1 cellular context compared by ENCODE assay signal in the genomic region with DNA sequence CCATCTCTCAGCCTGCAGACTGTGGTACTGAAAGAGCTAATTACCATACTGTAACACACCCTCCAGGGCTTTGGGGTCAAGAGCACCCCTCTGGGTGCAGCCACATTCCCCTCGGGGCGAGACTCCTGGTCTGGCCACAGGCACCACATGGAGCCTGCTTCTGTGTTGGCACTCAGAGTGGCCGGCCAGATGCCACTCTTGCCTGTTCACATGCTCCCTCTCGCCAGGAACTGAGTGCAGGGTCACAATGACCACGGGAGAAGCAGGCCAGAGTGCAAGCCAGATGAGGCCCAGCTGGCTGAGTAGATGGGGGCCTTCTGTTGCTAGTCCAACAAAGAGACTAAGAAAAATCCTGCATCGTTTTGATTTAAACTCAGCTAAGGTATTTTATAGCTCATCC.
TF ChIP-seq lines count a peak whose summit lies in the region.

No MANE protein-coding gene starts in this region.

TF ChIP-seq in H1, 55 proteins besides CTCF, POLR2A, EP300 and RAD21:
- TF ChIP-seq BCL11A (IDR thresholded peaks at IDR 0.05; ENCODE audit: low read depth in 2 of 2, low read length in 2 of 2): no peak
- no peak for TF ChIP-seq CBX5 (IDR thresholded peaks at IDR 0.05; ENCODE audit: low read depth, low read length)
- TF ChIP-seq SIN3A (conservative IDR thresholded peaks at IDR 0.05 in 1 of 2, IDR thresholded peaks at IDR 0.05 in 1 of 2; ENCODE audit: low read depth in 1 of 2, low read length in 2 of 2): no peak
- TF ChIP-seq, protein P1, sequence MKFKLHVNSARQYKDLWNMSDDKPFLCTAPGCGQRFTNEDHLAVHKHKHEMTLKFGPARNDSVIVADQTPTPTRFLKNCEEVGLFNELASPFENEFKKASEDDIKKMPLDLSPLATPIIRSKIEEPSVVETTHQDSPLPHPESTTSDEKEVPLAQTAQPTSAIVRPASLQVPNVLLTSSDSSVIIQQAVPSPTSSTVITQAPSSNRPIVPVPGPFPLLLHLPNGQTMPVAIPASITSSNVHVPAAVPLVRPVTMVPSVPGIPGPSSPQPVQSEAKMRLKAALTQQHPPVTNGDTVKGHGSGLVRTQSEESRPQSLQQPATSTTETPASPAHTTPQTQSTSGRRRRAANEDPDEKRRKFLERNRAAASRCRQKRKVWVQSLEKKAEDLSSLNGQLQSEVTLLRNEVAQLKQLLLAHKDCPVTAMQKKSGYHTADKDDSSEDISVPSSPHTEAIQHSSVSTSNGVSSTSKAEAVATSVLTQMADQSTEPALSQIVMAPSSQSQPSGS (IDR thresholded peaks at IDR 0.05; ENCODE audit: low read length): no peak
- no peak for TF ChIP-seq ASH2L (IDR thresholded peaks at IDR 0.05; ENCODE audit: low read length)
- TF ChIP-seq, protein P2, sequence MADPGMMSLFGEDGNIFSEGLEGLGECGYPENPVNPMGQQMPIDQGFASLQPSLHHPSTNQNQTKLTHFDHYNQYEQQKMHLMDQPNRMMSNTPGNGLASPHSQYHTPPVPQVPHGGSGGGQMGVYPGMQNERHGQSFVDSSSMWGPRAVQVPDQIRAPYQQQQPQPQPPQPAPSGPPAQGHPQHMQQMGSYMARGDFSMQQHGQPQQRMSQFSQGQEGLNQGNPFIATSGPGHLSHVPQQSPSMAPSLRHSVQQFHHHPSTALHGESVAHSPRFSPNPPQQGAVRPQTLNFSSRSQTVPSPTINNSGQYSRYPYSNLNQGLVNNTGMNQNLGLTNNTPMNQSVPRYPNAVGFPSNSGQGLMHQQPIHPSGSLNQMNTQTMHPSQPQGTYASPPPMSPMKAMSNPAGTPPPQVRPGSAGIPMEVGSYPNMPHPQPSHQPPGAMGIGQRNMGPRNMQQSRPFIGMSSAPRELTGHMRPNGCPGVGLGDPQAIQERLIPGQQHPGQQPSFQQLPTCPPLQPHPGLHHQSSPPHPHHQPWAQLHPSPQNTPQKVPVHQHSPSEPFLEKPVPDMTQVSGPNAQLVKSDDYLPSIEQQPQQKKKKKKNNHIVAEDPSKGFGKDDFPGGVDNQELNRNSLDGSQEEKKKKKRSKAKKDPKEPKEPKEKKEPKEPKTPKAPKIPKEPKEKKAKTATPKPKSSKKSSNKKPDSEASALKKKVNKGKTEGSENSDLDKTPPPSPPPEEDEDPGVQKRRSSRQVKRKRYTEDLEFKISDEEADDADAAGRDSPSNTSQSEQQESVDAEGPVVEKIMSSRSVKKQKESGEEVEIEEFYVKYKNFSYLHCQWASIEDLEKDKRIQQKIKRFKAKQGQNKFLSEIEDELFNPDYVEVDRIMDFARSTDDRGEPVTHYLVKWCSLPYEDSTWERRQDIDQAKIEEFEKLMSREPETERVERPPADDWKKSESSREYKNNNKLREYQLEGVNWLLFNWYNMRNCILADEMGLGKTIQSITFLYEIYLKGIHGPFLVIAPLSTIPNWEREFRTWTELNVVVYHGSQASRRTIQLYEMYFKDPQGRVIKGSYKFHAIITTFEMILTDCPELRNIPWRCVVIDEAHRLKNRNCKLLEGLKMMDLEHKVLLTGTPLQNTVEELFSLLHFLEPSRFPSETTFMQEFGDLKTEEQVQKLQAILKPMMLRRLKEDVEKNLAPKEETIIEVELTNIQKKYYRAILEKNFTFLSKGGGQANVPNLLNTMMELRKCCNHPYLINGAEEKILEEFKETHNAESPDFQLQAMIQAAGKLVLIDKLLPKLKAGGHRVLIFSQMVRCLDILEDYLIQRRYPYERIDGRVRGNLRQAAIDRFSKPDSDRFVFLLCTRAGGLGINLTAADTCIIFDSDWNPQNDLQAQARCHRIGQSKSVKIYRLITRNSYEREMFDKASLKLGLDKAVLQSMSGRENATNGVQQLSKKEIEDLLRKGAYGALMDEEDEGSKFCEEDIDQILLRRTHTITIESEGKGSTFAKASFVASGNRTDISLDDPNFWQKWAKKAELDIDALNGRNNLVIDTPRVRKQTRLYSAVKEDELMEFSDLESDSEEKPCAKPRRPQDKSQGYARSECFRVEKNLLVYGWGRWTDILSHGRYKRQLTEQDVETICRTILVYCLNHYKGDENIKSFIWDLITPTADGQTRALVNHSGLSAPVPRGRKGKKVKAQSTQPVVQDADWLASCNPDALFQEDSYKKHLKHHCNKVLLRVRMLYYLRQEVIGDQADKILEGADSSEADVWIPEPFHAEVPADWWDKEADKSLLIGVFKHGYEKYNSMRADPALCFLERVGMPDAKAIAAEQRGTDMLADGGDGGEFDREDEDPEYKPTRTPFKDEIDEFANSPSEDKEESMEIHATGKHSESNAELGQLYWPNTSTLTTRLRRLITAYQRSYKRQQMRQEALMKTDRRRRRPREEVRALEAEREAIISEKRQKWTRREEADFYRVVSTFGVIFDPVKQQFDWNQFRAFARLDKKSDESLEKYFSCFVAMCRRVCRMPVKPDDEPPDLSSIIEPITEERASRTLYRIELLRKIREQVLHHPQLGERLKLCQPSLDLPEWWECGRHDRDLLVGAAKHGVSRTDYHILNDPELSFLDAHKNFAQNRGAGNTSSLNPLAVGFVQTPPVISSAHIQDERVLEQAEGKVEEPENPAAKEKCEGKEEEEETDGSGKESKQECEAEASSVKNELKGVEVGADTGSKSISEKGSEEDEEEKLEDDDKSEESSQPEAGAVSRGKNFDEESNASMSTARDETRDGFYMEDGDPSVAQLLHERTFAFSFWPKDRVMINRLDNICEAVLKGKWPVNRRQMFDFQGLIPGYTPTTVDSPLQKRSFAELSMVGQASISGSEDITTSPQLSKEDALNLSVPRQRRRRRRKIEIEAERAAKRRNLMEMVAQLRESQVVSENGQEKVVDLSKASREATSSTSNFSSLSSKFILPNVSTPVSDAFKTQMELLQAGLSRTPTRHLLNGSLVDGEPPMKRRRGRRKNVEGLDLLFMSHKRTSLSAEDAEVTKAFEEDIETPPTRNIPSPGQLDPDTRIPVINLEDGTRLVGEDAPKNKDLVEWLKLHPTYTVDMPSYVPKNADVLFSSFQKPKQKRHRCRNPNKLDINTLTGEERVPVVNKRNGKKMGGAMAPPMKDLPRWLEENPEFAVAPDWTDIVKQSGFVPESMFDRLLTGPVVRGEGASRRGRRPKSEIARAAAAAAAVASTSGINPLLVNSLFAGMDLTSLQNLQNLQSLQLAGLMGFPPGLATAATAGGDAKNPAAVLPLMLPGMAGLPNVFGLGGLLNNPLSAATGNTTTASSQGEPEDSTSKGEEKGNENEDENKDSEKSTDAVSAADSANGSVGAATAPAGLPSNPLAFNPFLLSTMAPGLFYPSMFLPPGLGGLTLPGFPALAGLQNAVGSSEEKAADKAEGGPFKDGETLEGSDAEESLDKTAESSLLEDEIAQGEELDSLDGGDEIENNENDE (IDR thresholded peaks at IDR 0.05; ENCODE audit: insufficient replicate concordance, low read length): no peak
- no peak for TF ChIP-seq MAFK (IDR thresholded peaks at IDR 0.05; ENCODE audit: low read depth, low read length)
- no peak for TF ChIP-seq SRF (IDR thresholded peaks at IDR 0.05; ENCODE audit: low read depth, low read length)
- no peak for TF ChIP-seq ZNF274 (IDR thresholded peaks at IDR 0.05; ENCODE audit: borderline replicate concordance, extremely low read depth, low read length)
- TF ChIP-seq MAX (IDR thresholded peaks at IDR 0.05): no peak
- TF ChIP-seq SIX5 (IDR thresholded peaks at IDR 0.05; ENCODE audit: low read depth, low read length): no peak
- no peak for TF ChIP-seq CHD1 (IDR thresholded peaks at IDR 0.05; ENCODE audit: low read depth, low read length)
- TF ChIP-seq RBBP5 (IDR thresholded peaks at IDR 0.05; ENCODE audit: borderline replicate concordance, low read depth, low read length): no peak
- TF ChIP-seq RFX5 (IDR thresholded peaks at IDR 0.05; ENCODE audit: borderline replicate concordance, low read depth, low read length): no peak
- TF ChIP-seq SUZ12 (IDR thresholded peaks at IDR 0.05; ENCODE audit: low read length): no peak
- no peak for TF ChIP-seq CHD2 (IDR thresholded peaks at IDR 0.05; ENCODE audit: low read length)
- TF ChIP-seq YY1 (IDR thresholded peaks at IDR 0.05; ENCODE audit: low read depth, low read length): no peak
